In the genomic region with DNA sequence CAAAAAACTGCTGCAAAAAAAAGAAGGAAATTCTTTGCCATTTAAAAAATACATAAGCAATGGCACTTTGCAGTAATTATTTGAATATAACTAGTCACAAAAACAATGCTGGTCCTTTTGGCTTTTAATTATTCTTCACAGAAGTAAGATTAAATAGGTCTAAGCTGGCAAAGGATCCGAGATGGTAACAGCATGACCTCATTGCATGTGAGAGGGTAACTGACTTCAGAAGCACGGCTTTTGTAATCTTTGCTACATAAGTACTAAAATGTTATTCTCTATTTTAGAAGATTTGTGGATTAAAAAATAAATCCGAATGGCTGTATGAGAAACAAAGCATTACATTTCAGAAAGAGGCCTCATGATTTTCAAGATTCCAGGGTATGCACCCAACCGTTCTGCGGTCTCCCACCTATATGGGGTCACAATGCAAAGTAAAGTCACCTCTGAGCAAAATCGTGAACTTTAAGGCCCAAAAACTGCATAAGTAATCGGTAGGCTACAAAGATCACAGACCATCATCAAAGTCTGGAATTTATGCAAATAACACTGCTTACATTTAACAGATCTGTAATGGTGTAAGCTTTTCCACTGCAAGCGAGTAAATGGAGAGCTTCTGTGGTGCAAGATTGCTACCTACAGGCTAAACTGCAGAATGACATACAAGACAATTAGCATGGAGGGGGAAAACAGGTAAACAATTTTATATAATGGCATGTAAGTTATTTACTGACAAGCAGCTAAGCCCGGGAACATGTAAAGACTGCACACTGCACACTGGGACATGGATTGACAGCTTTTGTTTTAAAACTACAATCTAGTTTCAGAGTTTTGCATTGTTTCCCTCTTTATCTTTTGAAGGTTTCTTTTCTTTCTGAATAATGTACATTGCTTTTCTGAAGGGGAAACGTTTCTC, we compare ENCODE assay signal across 1 cellular context.
TF ChIP-seq lines count a peak whose summit lies in the region.

No MANE protein-coding gene starts in this region.

TF ChIP-seq in HepG2, 621 proteins besides CTCF, POLR2A, EP300 and RAD21 (continued from another document):
- TF ChIP-seq ZNF512B (CRISPR knock-in tag; IDR thresholded peaks at IDR 0.05; ENCODE audit: borderline replicate concordance), result no peak
- TF ChIP-seq GTF2F1 (IDR thresholded peaks at IDR 0.05; ENCODE audit: low read length), result no peak
- peak; percentile 10; the same call in 1 of the 2 replicates for TF ChIP-seq SMC3 (IDR thresholded peaks at IDR 0.05; ENCODE audit: low read length)
- TF ChIP-seq ZNF510 (CRISPR knock-in tag; IDR thresholded peaks at IDR 0.05; ENCODE audit: low read depth), result no peak
- no peak for TF ChIP-seq RXRA (CRISPR knock-in tag; IDR thresholded peaks at IDR 0.05)
- no peak for TF ChIP-seq SP2 (CRISPR knock-in tag; IDR thresholded peaks at IDR 0.05)
- TF ChIP-seq HOXA5 (CRISPR knock-in tag; IDR thresholded peaks at IDR 0.05), result no peak
- TF ChIP-seq, protein P1, sequence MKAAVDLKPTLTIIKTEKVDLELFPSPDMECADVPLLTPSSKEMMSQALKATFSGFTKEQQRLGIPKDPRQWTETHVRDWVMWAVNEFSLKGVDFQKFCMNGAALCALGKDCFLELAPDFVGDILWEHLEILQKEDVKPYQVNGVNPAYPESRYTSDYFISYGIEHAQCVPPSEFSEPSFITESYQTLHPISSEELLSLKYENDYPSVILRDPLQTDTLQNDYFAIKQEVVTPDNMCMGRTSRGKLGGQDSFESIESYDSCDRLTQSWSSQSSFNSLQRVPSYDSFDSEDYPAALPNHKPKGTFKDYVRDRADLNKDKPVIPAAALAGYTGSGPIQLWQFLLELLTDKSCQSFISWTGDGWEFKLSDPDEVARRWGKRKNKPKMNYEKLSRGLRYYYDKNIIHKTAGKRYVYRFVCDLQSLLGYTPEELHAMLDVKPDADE (CRISPR knock-in tag; IDR thresholded peaks at IDR 0.05), result no peak
- no peak for TF ChIP-seq IKZF1 (IDR thresholded peaks at IDR 0.05)
- TF ChIP-seq STAG1 (CRISPR knock-in tag; IDR thresholded peaks at IDR 0.05), result peak; percentile 73
